In genomic region chr6:57046332-57047256, GRCh38 we compare ENCODE assay signal across 1 cellular context.
TF ChIP-seq lines count a peak whose summit lies in the region.
"Not testable (repeated sequence)": the region's sequence is repeated elsewhere in the genome, so short reads cannot be mapped to it uniquely, and the experiment has no call there.

Gene KIAA1586 (plus strand): TSS chr6:57046693. CDS start chr6:57046756, 63 bp downstream.

TF ChIP-seq in HepG2, 621 proteins besides CTCF, POLR2A, EP300 and RAD21 (continued from another document and continues in another):
- peak; percentile 69; the same call in 1 of the 2 replicates for TF ChIP-seq TFE3 (CRISPR knock-in tag; IDR thresholded peaks at IDR 0.05)
- peak; percentile 59; the same call in 1 of the 2 replicates for TF ChIP-seq ZNF337 (CRISPR knock-in tag; IDR thresholded peaks at IDR 0.05; ENCODE audit: borderline replicate concordance, low read depth)
- 0 out of 2 replicates have a peak, but pooled peaks have one; percentile 51 for TF ChIP-seq PAXIP1 (CRISPR knock-in tag; conservative IDR thresholded peaks at IDR 0.05)
- peak; percentile 30; the same call in 1 of the 2 replicates for TF ChIP-seq FOXC1 (CRISPR knock-in tag; IDR thresholded peaks at IDR 0.05; ENCODE audit: borderline replicate concordance)
- peak; percentile 65 for TF ChIP-seq HCFC1 (IDR thresholded peaks at IDR 0.05; ENCODE audit: low read depth, low read length)
- peak; percentile 90 for TF ChIP-seq KLF6 (CRISPR knock-in tag; IDR thresholded peaks at IDR 0.05)
- 0 out of 2 replicates have a peak, but pooled peaks have one; percentile 24 for TF ChIP-seq DNMT1 (CRISPR knock-in tag; IDR thresholded peaks at IDR 0.05)
- peak; percentile 75 for TF ChIP-seq ZBTB2 (CRISPR knock-in tag; IDR thresholded peaks at IDR 0.05; ENCODE audit: low read depth)
- 0 out of 2 replicates have a peak, but pooled peaks have one; percentile 57 for TF ChIP-seq PBX3 (CRISPR knock-in tag; IDR thresholded peaks at IDR 0.05; ENCODE audit: borderline replicate concordance)
- TF ChIP-seq ZNF83 (CRISPR knock-in tag; IDR thresholded peaks at IDR 0.05; ENCODE audit: borderline replicate concordance), result 0 out of 2 replicates have a peak, but pooled peaks have one; percentile 84
- TF ChIP-seq ZGPAT (CRISPR knock-in tag; IDR thresholded peaks at IDR 0.05), result peak; percentile 84
- TF ChIP-seq ZNF414 (CRISPR knock-in tag; IDR thresholded peaks at IDR 0.05), result peak; percentile 58
- peak; percentile 80 for TF ChIP-seq CHD2 (IDR thresholded peaks at IDR 0.05; ENCODE audit: low read depth, low read length)
- TF ChIP-seq ZNF30 (CRISPR knock-in tag; IDR thresholded peaks at IDR 0.05), result peak; percentile 81
- not testable (repeated sequence) for TF ChIP-seq NR2F6 (IDR thresholded peaks at IDR 0.05); CREB1 (IDR thresholded peaks at IDR 0.05); CREM (CRISPR knock-in tag; IDR thresholded peaks at IDR 0.05)
- 0 out of 2 replicates have a peak, but pooled peaks have one; percentile 20 for TF ChIP-seq NR2F6 (CRISPR knock-in tag; IDR thresholded peaks at IDR 0.05)
- TF ChIP-seq SALL1 (CRISPR knock-in tag; IDR thresholded peaks at IDR 0.05), result peak; percentile 92
- TF ChIP-seq ATF1 (CRISPR knock-in tag; IDR thresholded peaks at IDR 0.05), result peak; percentile 76
- TF ChIP-seq ZNF292 (CRISPR knock-in tag; IDR thresholded peaks at IDR 0.05; ENCODE audit: borderline replicate concordance, low read depth), result peak; percentile 90
- peak; percentile 85 for TF ChIP-seq ZNF883 (CRISPR knock-in tag; IDR thresholded peaks at IDR 0.05; ENCODE audit: not compliant biosample characterization)
- peak; percentile 80 for TF ChIP-seq SP2 (CRISPR knock-in tag; IDR thresholded peaks at IDR 0.05)
- TF ChIP-seq TFDP1 (CRISPR knock-in tag; IDR thresholded peaks at IDR 0.05; ENCODE audit: borderline replicate concordance), result peak; percentile 98
- peak; percentile 93 for TF ChIP-seq POGZ (CRISPR knock-in tag; IDR thresholded peaks at IDR 0.05)
- TF ChIP-seq ELF3 (CRISPR knock-in tag; IDR thresholded peaks at IDR 0.05), result peak; percentile 78; the same call in 1 of the 2 replicates
- peak; percentile 77; the same call in 1 of the 3 replicates for TF ChIP-seq MXI1 (IDR thresholded peaks at IDR 0.05; ENCODE audit: borderline replicate concordance, low read depth, low read length)
- peak; percentile 79 for TF ChIP-seq CREB1 (CRISPR knock-in tag; IDR thresholded peaks at IDR 0.05)
- TF ChIP-seq HDAC2 (CRISPR knock-in tag; IDR thresholded peaks at IDR 0.05), result peak; percentile 61
- TF ChIP-seq JUNB (CRISPR knock-in tag; IDR thresholded peaks at IDR 0.05; ENCODE audit: borderline replicate concordance), result peak; percentile 75
- TF ChIP-seq JARID2 (CRISPR knock-in tag; IDR thresholded peaks at IDR 0.05; ENCODE audit: insufficient replicate concordance), result peak; percentile 68
- peak; percentile 86; the same call in 1 of the 2 replicates for TF ChIP-seq ZBTB4 (CRISPR knock-in tag; IDR thresholded peaks at IDR 0.05; ENCODE audit: borderline replicate concordance)
- TF ChIP-seq ZBTB14 (CRISPR knock-in tag; IDR thresholded peaks at IDR 0.05), result peak; percentile 73
- peak; percentile 89 for TF ChIP-seq YEATS2 (CRISPR knock-in tag; IDR thresholded peaks at IDR 0.05; ENCODE audit: borderline replicate concordance)
- peak; percentile 70 for TF ChIP-seq NR2C2 (CRISPR knock-in tag; IDR thresholded peaks at IDR 0.05; ENCODE audit: borderline replicate concordance)
- TF ChIP-seq KDM5B (CRISPR knock-in tag; IDR thresholded peaks at IDR 0.05; ENCODE audit: borderline replicate concordance), result peak; percentile 90
- TF ChIP-seq GMEB1 (CRISPR knock-in tag; IDR thresholded peaks at IDR 0.05; ENCODE audit: borderline replicate concordance), result peak; percentile 91
- TF ChIP-seq REPIN1 (CRISPR knock-in tag; IDR thresholded peaks at IDR 0.05; ENCODE audit: borderline replicate concordance, low read depth), result peak; percentile 80; the same call in 1 of the 2 replicates
- 0 out of 2 replicates have a peak, but pooled peaks have one; percentile 50 for TF ChIP-seq ZNF510 (CRISPR knock-in tag; IDR thresholded peaks at IDR 0.05; ENCODE audit: low read depth)
- TF ChIP-seq JUND (CRISPR knock-in tag; IDR thresholded peaks at IDR 0.05), result peak; percentile 49
- TF ChIP-seq PHF5A (CRISPR knock-in tag; IDR thresholded peaks at IDR 0.05; ENCODE audit: low read depth, unreplicated experiment), result peak; percentile 45
- 0 out of 2 replicates have a peak, but pooled peaks have one; percentile 67 for TF ChIP-seq ZNF138 (CRISPR knock-in tag; IDR thresholded peaks at IDR 0.05; ENCODE audit: low read depth)
- TF ChIP-seq CREM (IDR thresholded peaks at IDR 0.05), result peak; percentile 76
